Comparison of ENCODE assay signal across 37 cellular contexts in genomic region chr2:169066817-169067356, GRCh38. TPM values are rescaled to one million over a fixed set of nuclear protein-coding genes. Genes with fewer than 3 reads are reported as not detected.
DNase-seq lines count a peak whose midpoint lies in the region; ATAC-seq, FAIRE-seq and TF ChIP-seq lines count a peak whose summit lies in the region.
"Had no signal": no experiment of that assay in that cellular context is flagged by ENCODE, and none has a peak within 500 bp of the region (broad histone marks: within the 10 kb centered on the region; RNA-seq: fewer than 3 reads in every experiment).

No MANE protein-coding gene starts in this region.

- SMC1A ChIA-PET in GM12878 (lab: Charles Lee; ENCODE audit: uncharacterized antibody, unreplicated experiment) = interaction anchor here (0.7 kb wide), 1 partner anchor 10 kb away, joined by 3 read pairs; no protein-coding TSS in a partner anchor

- no peak overlapping the region for H2AFZ ChIP-seq in GM12878 (ENCODE audit: control insufficient read depth, low read depth, low read length)
- H2AFZ ChIP-seq: GM23248, hepatocyte, PC-9 had no signal

- intact Hi-C loops in CD14-positive monocyte (cut with micrococcal nuclease) = loop anchor here in 1 of 2 donors (5.0 kb wide), 1 partner anchor 35 kb away; no protein-coding TSS in a partner anchor
- intact Hi-C loops in GM12878 (cut with micrococcal nuclease; ENCODE audit: unreplicated experiment) = no loop called here

- POLR2A ChIA-PET in GM12878 (lab: Charles Lee) = no interaction called here

- H3K27me3 ChIP-seq in GM12878 (replicated peaks in 1 of 2; ENCODE audit: control insufficient read depth in 2 of 2, insufficient read depth in 2 of 2, low read length in 1 of 2) (no peaks in the 10 kb centered on the region; a peak in 1 of 4 replicates), mucosa of stomach (ENCODE audit: control insufficient read depth, insufficient read depth, low read length) (no peaks in the 10 kb centered on the region), foreskin keratinocyte (no peaks in the 10 kb centered on the region)
- H3K27me3 ChIP-seq: adrenal gland, brain microvascular endothelial cell, esophagus squamous epithelium, gastrocnemius medialis, hepatocyte, pancreas had no signal

- no peaks in the 10 kb centered on the region for H4K20me1 ChIP-seq in GM12878 (ENCODE audit: control insufficient read depth, insufficient read depth)

- WGBS in GM12878 (ENCODE audit: insufficient coverage, insufficient replicate concordance, low lambda C conversion rate, missing lambda C conversion rate) = 25% methylated on average over 2 of the region's 2 CpGs

- ATAC-seq in GM12878 (no peak), foreskin keratinocyte (no peak)
- ATAC-seq: effector memory CD8-positive, alpha-beta T cell; gastrocnemius medialis had no signal

- H3K4me3 Mint-ChIP-seq in CD14-positive monocyte = peak overlapping the region; percentile 43 to 81
- H3K4me3 Mint-ChIP-seq: activated T-cell treated with anti-CD3 and anti-CD28 coated beads, Interleukin-2, amount 50 U/mL, for 24 hours; CD4-positive, alpha-beta memory T cell; effector memory CD8-positive, alpha-beta T cell; mesothelial cell of epicardium; nephron had no signal

- H3K9me3 Mint-ChIP-seq in CD14-positive monocyte = peaks cover 0 to 2% (median 0%) of the 10 kb centered on the region in 7 donors
- H3K9me3 Mint-ChIP-seq: activated T-cell treated with anti-CD3 and anti-CD28 coated beads, Interleukin-2, amount 50 U/mL, for 24 hours; effector memory CD8-positive, alpha-beta T cell; mesothelial cell of epicardium; nephron had no signal

- BruUV-seq in GM12878 (replicated peaks; lab: Mats Ljungman, UMichigan) = no TSS peak

- no peak for TF ChIP-seq RAD21 in GM12878 (IDR thresholded peaks at IDR 0.05; ENCODE audit: insufficient read depth, low read depth, low read length)

- H3K79me2 ChIP-seq in GM12878 (ENCODE audit: control insufficient read depth, insufficient read depth, low read length) = no peaks in the 10 kb centered on the region
- H3K79me2 ChIP-seq: hepatocyte had no signal

- H3K36me3 ChIP-seq in GM12878 (ENCODE audit: control insufficient read depth in 2 of 2, insufficient read depth in 2 of 2, low read length in 1 of 2) (no peaks in the 10 kb centered on the region), mucosa of stomach (ENCODE audit: control insufficient read depth, insufficient read depth, low read length) (no peaks in the 10 kb centered on the region)
- H3K36me3 ChIP-seq: adrenal gland, brain microvascular endothelial cell, esophagus squamous epithelium, gastrocnemius medialis, left ventricle myocardium inferior, pancreas, thoracic aorta had no signal

- RAD21 ChIA-PET in GM12878 (lab: Charles Lee; ENCODE audit: unreplicated experiment) = no interaction called here

- DNase-seq in CD14-positive monocyte (ENCODE audit: low spot score) = peak; percentile 50
- DNase-seq in MV-4-11 (lab: John Stamatoyannopoulos, UW) = peak; percentile 56
- no peak for DNase-seq in GM12878 (ENCODE audit: low read depth, low spot score)
- no peak for DNase-seq in NCI-H226
- no peak for DNase-seq in NCI-H82 treated with DMSO at 0.1 percent for 48 hours (lab: John Stamatoyannopoulos, UW; ENCODE audit: unreplicated experiment)
- no peak for DNase-seq in NCI-H1105 treated with DMSO at 0.1 percent for 48 hours (lab: John Stamatoyannopoulos, UW)
- DNase-seq in foreskin keratinocyte = no peak
- DNase-seq: activated CD4-positive, alpha-beta T cell treated with anti-CD3 and anti-CD28 coated beads for 4 hours; activated naive CD4-positive, alpha-beta T cell; activated T-cell treated with anti-CD3 and anti-CD28 coated beads, Interleukin-2, amount 50 U/mL, for 24 hours; adrenal gland; brain microvascular endothelial cell; CD4-positive, alpha-beta memory T cell; effector memory CD8-positive, alpha-beta T cell; esophagus squamous epithelium; gastrocnemius medialis; GM23248; left ventricle myocardium inferior; MM.1S; NCI-H1930; NCI-H82; pancreas; PC-9; right cardiac atrium; SHP77 treated with DMSO at 0.1 percent for 48 hours; stimulated activated CD4-positive, alpha-beta T cell treated with anti-CD3 and anti-CD28 coated beads, Interleukin-12 subunit alpha, Interleukin-12 subunit beta, amount 100 ng/mL, for 4 hours; stimulated activated CD4-positive, alpha-beta T cell treated with anti-CD3 and anti-CD28 coated beads, Interleukin-4, amount 100 ng/mL, for 24 hours; stimulated activated naive CD4-positive, alpha-beta T cell; T-helper 1 cell had no signal

- H3K9me3 ChIP-seq in GM12878 (replicated peaks; ENCODE audit: control insufficient read depth, insufficient read depth, low read length) (no peaks in the 10 kb centered on the region), mucosa of stomach (ENCODE audit: control insufficient read depth, low read length) (no peaks in the 10 kb centered on the region)
- H3K9me3 ChIP-seq: adrenal gland, esophagus squamous epithelium, gastrocnemius medialis, left ventricle myocardium inferior, pancreas, thoracic aorta had no signal

- H3K4me1 ChIP-seq in GM12878 (ENCODE audit: control insufficient read depth, insufficient read depth, low read length) (no peaks in the 10 kb centered on the region), mucosa of stomach (ENCODE audit: control insufficient read depth, insufficient read depth, low read length) (peaks cover 31% of the 10 kb centered on the region), foreskin keratinocyte (peaks cover 9% of the 10 kb centered on the region)
- H3K4me1 ChIP-seq: adrenal gland, gastrocnemius medialis, left ventricle myocardium inferior, pancreas had no signal

- H3K27ac ChIP-seq in GM12878 (ENCODE audit: control insufficient read depth, insufficient read depth) = no peak overlapping the region
- H3K27ac ChIP-seq in foreskin keratinocyte = no peak overlapping the region
- H3K27ac ChIP-seq: adrenal gland, brain microvascular endothelial cell, esophagus squamous epithelium, gastrocnemius medialis, GM23248, hepatocyte, left ventricle myocardium inferior, PC-9, thoracic aorta had no signal

- H3K4me3 ChIP-seq in GM12878 (no peak overlapping the region), mucosa of stomach (ENCODE audit: low read length) (no peak overlapping the region)
- H3K4me3 ChIP-seq: adrenal gland, esophagus squamous epithelium, gastrocnemius medialis, GM23248, hepatocyte, left ventricle myocardium inferior, pancreas, PC-9, thoracic aorta had no signal

- no peak overlapping the region for H3K9ac ChIP-seq in GM12878 (ENCODE audit: control insufficient read depth, insufficient read depth, low read length)
- peak overlapping the region; percentile 23 for H3K9ac ChIP-seq in mucosa of stomach (ENCODE audit: low read length)
- H3K9ac ChIP-seq: GM23248 had no signal

- in situ Hi-C loops in GM12878 (cut with MboI) = no loop called here

- peak; percentile 31 for FAIRE-seq in GM12878 (lab: Jason Lieb, UNC)
- FAIRE-seq: pancreas had no signal

- H3K4me1 Mint-ChIP-seq in CD14-positive monocyte = peaks cover 68% of the 10 kb centered on the region
- H3K4me1 Mint-ChIP-seq: nephron had no signal

- TF ChIP-seq CTCF in CD14-positive monocyte (IDR thresholded peaks at IDR 0.05) (no peak), GM12878 (IDR thresholded peaks at IDR 0.05 in 2 of 3, conservative IDR thresholded peaks at IDR 0.05 in 1 of 3; ENCODE audit: control insufficient read depth in 2 of 3, extremely low read depth in 1 of 3, insufficient read depth in 1 of 3, low read depth in 3 of 3, low read length in 3 of 3) (no peak), foreskin keratinocyte (conservative IDR thresholded peaks at IDR 0.05) (no peak)

- H3K27me3 Mint-ChIP-seq in CD14-positive monocyte (ENCODE audit: low read depth in 3 of 3) = no peaks in the 10 kb centered on the region
- H3K27me3 Mint-ChIP-seq: activated T-cell treated with anti-CD3 and anti-CD28 coated beads, Interleukin-2, amount 50 U/mL, for 24 hours; CD4-positive, alpha-beta memory T cell had no signal

- no peak overlapping the region for H3K4me2 ChIP-seq in GM12878 (ENCODE audit: control insufficient read depth, insufficient read depth)
- H3K4me2 ChIP-seq: hepatocyte, PC-9 had no signal

- TF ChIP-seq POLR2A in GM12878 (IDR thresholded peaks at IDR 0.05; ENCODE audit: low read depth, low read length) = no peak

- CTCF ChIA-PET in GM12878 (lab: Yijun Ruan, JAX) = interaction anchor here (0.7 to 1.4 kb wide), 2 partner anchors 44 to 233 kb away, joined by 3 read pairs; no protein-coding TSS in a partner anchor

- H3K36me3 Mint-ChIP-seq in CD14-positive monocyte = no peaks in the 10 kb centered on the region
- H3K36me3 Mint-ChIP-seq: CD4-positive, alpha-beta memory T cell; mesothelial cell of epicardium had no signal

- TF ChIP-seq EP300 in GM12878 (IDR thresholded peaks at IDR 0.05; ENCODE audit: borderline replicate concordance in 1 of 2, control insufficient read depth in 1 of 2, low read depth in 2 of 2, low read length in 2 of 2) = no peak

- H3K27ac Mint-ChIP-seq in CD14-positive monocyte = peak overlapping the region; percentile 77 to 93 (median 89)
- H3K27ac Mint-ChIP-seq: activated T-cell treated with anti-CD3 and anti-CD28 coated beads, Interleukin-2, amount 50 U/mL, for 24 hours; effector memory CD8-positive, alpha-beta T cell; mesothelial cell of epicardium; nephron had no signal

RNA-seq across cellular contexts. Expression of gene DHRS9, which starts 2.5 kb away (rescaled TPM):
- polyA plus RNA-seq in CD14-positive monocyte = 10 to 100 TPM in 1 of 2 donors, 1 to 10 TPM in 1; 10.0 to 12.9 TPM
- not detected in 2 replicates for total RNA-seq in GM12878 (2013; cell fraction: nucleolus; rRNA removed)
- total RNA-seq in GM12878 (2014; rRNA removed) = 0.11 and 0.34 TPM in 2 replicates
- 0.13 TPM in 1 of 2 replicates, not detected in the other for total RNA-seq in GM12878 (2014; rRNA removed; fragmentation: Illumina TruSeq; extraction: Trizol)
- 0.16 TPM in 1 of 2 replicates, not detected in the other for total RNA-seq in GM12878 (2021)
- polyA plus RNA-seq in GM12878 (2011; ENCODE audit: low read depth) = 0.67 TPM
- not detected in 2 replicates for polyA plus RNA-seq in GM12878 (2011; rRNA removed)
- polyA plus RNA-seq in GM12878 (2011; cell fraction: cytosol; rRNA removed) = not detected in 2 replicates
- polyA plus RNA-seq in GM12878 (2011; cell fraction: nucleus; rRNA removed) = not detected in 2 replicates
- 0.27 and 0.36 TPM in 2 replicates for polyA plus RNA-seq in GM12878 (2012)
- 0.09 TPM in 1 of 2 replicates, not detected in the other for polyA plus RNA-seq in GM12878 (2014; fragmentation: Illumina TruSeq; extraction: Trizol)
- polyA plus RNA-seq in GM12878 (2014; fragmentation: Nextera tagmentation; extraction: Ambion mirVana) = under 1 TPM in 1 of 2 experiments, not detected in 1; 0.13 TPM
- not detected in 2 replicates for polyA plus RNA-seq in GM12878 (2014; rRNA removed)
- polyA plus RNA-seq in GM12878 (2016; fragmentation: Nextera tagmentation; extraction: Ambion mirVana) = under 1 TPM in 1 of 2 experiments, not detected in 1; 0.30 TPM
- polyA minus RNA-seq in GM12878 (2011; rRNA and poly(A)+ RNA removed) = not detected in 2 replicates
- polyA minus RNA-seq in GM12878 (2011; cell fraction: cytosol; rRNA and poly(A)+ RNA removed) = not detected in 2 replicates
- polyA minus RNA-seq in GM12878 (2011; cell fraction: nucleus; rRNA and poly(A)+ RNA removed) = not detected in 2 replicates
- total RNA-seq in foreskin keratinocyte = 0.20 TPM in 1 of 2 replicates, not detected in the other
- polyA plus RNA-seq in foreskin keratinocyte = 0.09 and 0.10 TPM in 2 replicates
- total RNA-seq: G401, GM23248, PC-9 had no signal
- polyA plus RNA-seq: AG04450; CD4-positive, alpha-beta memory T cell; GM23248 had no signal

RNA-seq across cellular contexts. Expression of gene ABCB11, which starts 35.8 kb away (rescaled TPM):
- polyA plus RNA-seq in CD14-positive monocyte (not detected), GM12878 (2011; rRNA removed) (not detected in 2 replicates), GM12878 (2014; fragmentation: Illumina TruSeq; extraction: Trizol) (not detected in 2 replicates), GM12878 (2014; fragmentation: Nextera tagmentation; extraction: Ambion mirVana) (not detected), GM12878 (2014; rRNA removed) (not detected in 2 replicates), GM12878 (2016; fragmentation: Nextera tagmentation; extraction: Ambion mirVana) (not detected), foreskin keratinocyte (not detected in 2 replicates)
- not detected in 2 replicates for total RNA-seq in GM12878 (2013; cell fraction: nucleolus; rRNA removed)
- total RNA-seq in GM12878 (2014; rRNA removed) (not detected in 2 replicates), GM12878 (2014; rRNA removed; fragmentation: Illumina TruSeq; extraction: Trizol) (not detected in 2 replicates), GM12878 (2021) (not detected in 2 replicates), foreskin keratinocyte (not detected in 2 replicates)
- polyA plus RNA-seq in GM12878 (2011; ENCODE audit: low read depth) = not detected
- polyA plus RNA-seq in GM12878 (2011; cell fraction: cytosol; rRNA removed) = not detected in 2 replicates
- not detected in 2 replicates for polyA plus RNA-seq in GM12878 (2011; cell fraction: nucleus; rRNA removed)
- not detected in 2 replicates for polyA plus RNA-seq in GM12878 (2012)
- not detected in 2 replicates for polyA minus RNA-seq in GM12878 (2011; rRNA and poly(A)+ RNA removed)
- not detected in 2 replicates for polyA minus RNA-seq in GM12878 (2011; cell fraction: cytosol; rRNA and poly(A)+ RNA removed)
- polyA minus RNA-seq in GM12878 (2011; cell fraction: nucleus; rRNA and poly(A)+ RNA removed) = not detected in 2 replicates
- total RNA-seq: activated CD8-positive, alpha-beta memory T cell treated with anti-CD3 and anti-CD28 coated beads for 36 hours; CD4-positive, alpha-beta memory T cell; G401; GM23248; PC-9; thoracic aorta had no signal
- polyA plus RNA-seq: AG04450; CD4-positive, alpha-beta memory T cell; GM23248 had no signal

Comparison
In these comparisons a context has a peak if more than half of its experiments do, and no peak if none do; other contexts are left out.
1. DNase-seq: peak in CD14-positive monocyte (single experiment) and MV-4-11 (single experiment); none in GM12878 (single experiment), NCI-H226 (single experiment), NCI-H82 treated with DMSO at 0.1 percent for 48 hours (single experiment), NCI-H1105 treated with DMSO at 0.1 percent for 48 hours (single experiment) and foreskin keratinocyte (0 of 2).